16 cellular contexts compared by ENCODE assay signal in the genomic region with DNA sequence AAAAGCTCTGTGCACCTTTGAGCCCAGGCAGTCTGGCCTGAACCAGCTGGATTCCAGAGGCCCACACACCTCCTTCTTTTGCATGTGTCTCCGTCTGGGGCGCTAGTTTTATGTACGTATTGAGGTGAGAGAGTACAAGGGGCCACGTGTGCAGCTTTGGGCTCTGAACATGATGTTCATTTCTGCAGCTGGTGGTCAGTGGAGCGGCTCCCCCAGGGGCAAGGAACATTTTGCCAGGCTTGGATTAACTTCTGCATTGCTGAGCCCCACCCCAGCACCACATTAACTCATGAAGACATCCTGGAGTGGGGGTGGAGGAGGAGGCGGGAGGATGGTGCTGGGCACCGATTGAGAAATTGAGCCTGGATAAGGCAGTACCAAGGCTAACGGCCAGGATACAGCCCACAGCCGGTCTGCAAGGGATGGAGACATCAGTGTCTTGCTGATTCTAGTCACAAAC. TPM values are rescaled to one million over a fixed set of nuclear protein-coding genes. Genes with fewer than 3 reads are reported as not detected.
DNase-seq lines count a peak whose midpoint lies in the region; ATAC-seq and TF ChIP-seq lines count a peak whose summit lies in the region.
"Had no signal": no experiment of that assay in that cellular context is flagged by ENCODE, and none has a peak within 500 bp of the region (broad histone marks: within the 10 kb centered on the region; RNA-seq: fewer than 3 reads in every experiment).

No MANE protein-coding gene starts in this region.

- no peak for ATAC-seq in mucosa of descending colon
- ATAC-seq in GM18870 (IDR thresholded peaks at IDR 0.05; ENCODE audit: unreplicated experiment), result no peak
- ATAC-seq: activated T-cell treated with anti-CD3 and anti-CD28 coated beads, Interleukin-2, amount 50 U/mL, for 72 hours had no signal

- peak overlapping the region; percentile 83 for H3K27ac Mint-ChIP-seq in type B pancreatic cell
- H3K27ac Mint-ChIP-seq in HFFc6, result no peak overlapping the region
- H3K27ac Mint-ChIP-seq: activated B cell treated with CpG ODN at 0.5 μM for 24 hours; activated T-cell treated with anti-CD3 and anti-CD28 coated beads, Interleukin-2, amount 50 U/mL, for 72 hours had no signal

- H3K4me3 ChIP-seq in dorsolateral prefrontal cortex (peak overlapping the region in 33 of 59 donors; percentile 0 to 55 (median 37)), mucosa of descending colon (no peak overlapping the region)
- H3K4me3 ChIP-seq: left lung had no signal

- H3K9me3 Mint-ChIP-seq in type B pancreatic cell, result peaks cover 4% of the 10 kb centered on the region
- no peaks in the 10 kb centered on the region for H3K9me3 Mint-ChIP-seq in HFFc6
- H3K9me3 Mint-ChIP-seq: activated B cell treated with CpG ODN at 0.5 μM for 24 hours had no signal

- TF ChIP-seq CTCF in dorsolateral prefrontal cortex (IDR thresholded peaks at IDR 0.05 in 54 of 56, conservative IDR thresholded peaks at IDR 0.05 in 2 of 56; ENCODE audit: low read depth in 1 of 56, partially characterized antibody in 56 of 56) (no peak), mucosa of descending colon (IDR thresholded peaks at IDR 0.05) (no peak), type B pancreatic cell (conservative IDR thresholded peaks at IDR 0.05) (no peak), HFFc6 (IDR thresholded peaks at IDR 0.05) (no peak)

- H3K27me3 ChIP-seq in dorsolateral prefrontal cortex, result no peaks in the 10 kb centered on the region

- DNase-seq in NCI-H524 (lab: John Stamatoyannopoulos, UW), result peak; percentile 14 to 38
- no peak for DNase-seq in NCI-H524 treated with DMSO at 0.1 percent for 48 hours (lab: John Stamatoyannopoulos, UW)
- DNase-seq in dorsolateral prefrontal cortex, result peak in 2 of 10 donors; percentile 45 to 53
- peak in 2 of 3 donors; percentile 53 to 60 for DNase-seq in mucosa of descending colon
- no peak for DNase-seq in type B pancreatic cell (ENCODE audit: extremely low spot score, unreplicated experiment)
- DNase-seq in effector CD4-positive, alpha-beta T cell, result no peak
- DNase-seq in HFFc6, result no peak
- DNase-seq: activated B cell treated with CpG ODN at 0.5 μM for 24 hours; activated T-cell treated with anti-CD3 and anti-CD28 coated beads, Interleukin-2, amount 50 U/mL, for 72 hours; left lung; NCI-H1694 had no signal

- H3K4me1 Mint-ChIP-seq in type B pancreatic cell (ENCODE audit: unreplicated experiment) (peaks cover 51% of the 10 kb centered on the region), HFFc6 (ENCODE audit: low read depth) (peaks cover 25% of the 10 kb centered on the region)

- no peak overlapping the region for H3K4me3 Mint-ChIP-seq in type B pancreatic cell
- H3K4me3 Mint-ChIP-seq in HFFc6, result no peak overlapping the region
- H3K4me3 Mint-ChIP-seq: activated B cell treated with CpG ODN at 0.5 μM for 24 hours; activated T-cell treated with anti-CD3 and anti-CD28 coated beads, Interleukin-2, amount 50 U/mL, for 72 hours had no signal

- intact Hi-C loops in dorsolateral prefrontal cortex (cut with DNase I), result loop anchor here in 1 of 2 donors (5.0 kb wide), 1 partner anchor 50 kb away; no protein-coding TSS in a partner anchor
- intact Hi-C loops in mucosa of descending colon (cut with DNase I, micrococcal nuclease), result no loop called here

- no peaks in the 10 kb centered on the region for H3K9me3 ChIP-seq in mucosa of descending colon
- H3K9me3 ChIP-seq: left lung had no signal

- H3K4me1 ChIP-seq in mucosa of descending colon (ENCODE audit: low read depth), result peaks cover 51% of the 10 kb centered on the region

- peak overlapping the region; percentile 26 to 99 (median 92) for H3K27ac ChIP-seq in dorsolateral prefrontal cortex
- H3K27ac ChIP-seq: left lung had no signal

- H3K36me3 ChIP-seq in mucosa of descending colon (ENCODE audit: low read depth), result no peaks in the 10 kb centered on the region
- H3K36me3 ChIP-seq: left lung had no signal

- H3K27me3 Mint-ChIP-seq in type B pancreatic cell, result peaks cover 26% of the 10 kb centered on the region
- peaks cover 5% of the 10 kb centered on the region for H3K27me3 Mint-ChIP-seq in HFFc6 (ENCODE audit: insufficient read depth)

- H3K36me3 Mint-ChIP-seq in type B pancreatic cell (peaks cover 3% of the 10 kb centered on the region), HFFc6 (ENCODE audit: low read depth) (no peaks in the 10 kb centered on the region; the same call in 1 of the 2 replicates)

RNA-seq across cellular contexts. Expression of a gene that starts 13.8 kb away (rescaled TPM):
- total RNA-seq in dorsolateral prefrontal cortex (10 to 100 TPM; 32.5 to 68.6 (median 46.7) TPM), mucosa of descending colon (10 to 100 TPM; 16.9 to 84.3 (median 26.7) TPM), type B pancreatic cell (ENCODE audit: low replicate concordance) (7.4 and 8.2 TPM in 2 replicates)
- total RNA-seq in HFFc6 (2021; fragmentation: NEBNext Ultra II Directional; extraction: Animal tissue kit (Norgen Biotek cat#: 25700)), result under 1 TPM; 0.32 to 0.71 (median 0.49) TPM
- total RNA-seq: A172 had no signal

RNA-seq across cellular contexts. Expression of a gene that starts 21.2 kb away (rescaled TPM):
- total RNA-seq in dorsolateral prefrontal cortex (under 1 TPM in 1 of 120 experiments, not detected in 119; 0.32 TPM), mucosa of descending colon (not detected), type B pancreatic cell (ENCODE audit: low replicate concordance) (not detected in 2 replicates)
- total RNA-seq in HFFc6 (2021; fragmentation: NEBNext Ultra II Directional; extraction: Animal tissue kit (Norgen Biotek cat#: 25700)), result not detected
- total RNA-seq: A172; activated B cell treated with CpG ODN at 0.5 μM for 24 hours; activated T-cell treated with anti-CD3 and anti-CD28 coated beads, Interleukin-2, amount 50 U/mL, for 72 hours; bronchial epithelial cell; Daoy; left lung; RPMI7951 had no signal

RNA-seq across cellular contexts. Expression of a gene that starts 27.0 kb away (rescaled TPM):
- total RNA-seq in dorsolateral prefrontal cortex (10 to 100 TPM in 74 of 120 experiments, 1 to 10 TPM in 46; 5.1 to 23.2 (median 10.8) TPM), mucosa of descending colon (10 to 100 TPM in 1 of 3 donors, 1 to 10 TPM in 2; 5.1 to 13.9 (median 9.3) TPM), type B pancreatic cell (ENCODE audit: low replicate concordance) (2.0 and 4.0 TPM in 2 replicates)
- total RNA-seq in HFFc6 (2021; fragmentation: NEBNext Ultra II Directional; extraction: Animal tissue kit (Norgen Biotek cat#: 25700)), result 10 to 100 TPM in 5 of 6 experiments, 1 to 10 TPM in 1; 8.2 to 16.1 (median 15.1) TPM
- total RNA-seq: A172; activated B cell treated with CpG ODN at 0.5 μM for 24 hours; activated T-cell treated with anti-CD3 and anti-CD28 coated beads, Interleukin-2, amount 50 U/mL, for 72 hours had no signal

RNA-seq across cellular contexts. Expression of a gene that starts 33.4 kb away (rescaled TPM):
- total RNA-seq in dorsolateral prefrontal cortex (10 to 100 TPM; 15.9 to 31.2 (median 24.4) TPM), mucosa of descending colon (10 to 100 TPM; 20.7 to 24.7 (median 23.7) TPM), type B pancreatic cell (ENCODE audit: low replicate concordance) (40.3 and 45.6 TPM in 2 replicates)
- 10 to 100 TPM; 48.6 to 63.5 (median 52.7) TPM for total RNA-seq in HFFc6 (2021; fragmentation: NEBNext Ultra II Directional; extraction: Animal tissue kit (Norgen Biotek cat#: 25700))

RNA-seq across cellular contexts. Expression of a gene that starts 50.8 kb away (rescaled TPM):
- 100 to 1,000 TPM in 2 of 120 experiments, 10 to 100 TPM in 118; 17.4 to 120 (median 43.4) TPM for total RNA-seq in dorsolateral prefrontal cortex
- 100 to 1,000 TPM in 1 of 3 donors, 10 to 100 TPM in 1, 1 to 10 TPM in 1; 9.7 to 186 (median 32.5) TPM for total RNA-seq in mucosa of descending colon
- total RNA-seq in type B pancreatic cell (ENCODE audit: low replicate concordance), result 3.0 and 10.3 TPM in 2 replicates
- total RNA-seq in HFFc6 (2021; fragmentation: NEBNext Ultra II Directional; extraction: Animal tissue kit (Norgen Biotek cat#: 25700)), result 1 to 10 TPM; 1.8 to 7.7 (median 6.9) TPM

Comparison
In these comparisons a context has a peak if more than half of its experiments do, and no peak if none do; other contexts are left out.
1. DNase-seq: peak in NCI-H524 (2 of 2) and mucosa of descending colon (2 of 3); none in NCI-H524 treated with DMSO at 0.1 percent for 48 hours (single experiment), type B pancreatic cell (single experiment), effector CD4-positive, alpha-beta T cell (single experiment) and HFFc6 (single experiment).